ENCODE assay signal across 18 cellular contexts in genomic region chr18:38525039-38525438, GRCh38.
DNase-seq lines count a peak whose midpoint lies in the region; ATAC-seq, FAIRE-seq and TF ChIP-seq lines count a peak whose summit lies in the region.
"Had no signal": no experiment of that assay in that cellular context is flagged by ENCODE, and none has a peak within 500 bp of the region (broad histone marks: within the 10 kb centered on the region; RNA-seq: fewer than 3 reads in every experiment).

No MANE protein-coding gene starts in this region.

- H3K27ac ChIP-seq in mesendoderm (ENCODE audit: low read depth, low read length) (no peak overlapping the region), kidney (ENCODE audit: low read depth in 2 of 2, low read length in 2 of 2) (no peak overlapping the region), foreskin keratinocyte (no peak overlapping the region)
- H3K27ac ChIP-seq: HL-60 had no signal

- no peak overlapping the region for H3K4me2 ChIP-seq in mesendoderm (ENCODE audit: low read length)

- no peak overlapping the region for H3K9ac ChIP-seq in mesendoderm (ENCODE audit: low read length)
- H3K9ac ChIP-seq in kidney (ENCODE audit: low read length in 2 of 2), result no peak overlapping the region

- H3K27me3 ChIP-seq in mesendoderm (ENCODE audit: insufficient read depth, low read length, poor library complexity) (no peaks in the 10 kb centered on the region), foreskin keratinocyte (no peaks in the 10 kb centered on the region)

- H3K9me3 ChIP-seq in kidney (ENCODE audit: control insufficient read depth in 1 of 2, low read length in 2 of 2), result no peaks in the 10 kb centered on the region

- H2AK5ac ChIP-seq in mesendoderm (ENCODE audit: low read length), result no peak overlapping the region

- no peak overlapping the region for H2BK5ac ChIP-seq in mesendoderm (ENCODE audit: low read length)

- H3K4ac ChIP-seq in mesendoderm (ENCODE audit: low read depth, low read length), result peak overlapping the region; percentile 9

- H3K36me3 ChIP-seq in mesendoderm (ENCODE audit: control insufficient read depth, insufficient read depth, low read length) (no peaks in the 10 kb centered on the region), kidney (ENCODE audit: control insufficient read depth in 1 of 2, insufficient read depth in 2 of 2, low read length in 2 of 2) (no peaks in the 10 kb centered on the region)

- H3K23ac ChIP-seq in mesendoderm (ENCODE audit: low read length), result no peak overlapping the region

- peak; percentile 39 for DNase-seq in GM12865 (ENCODE audit: low read depth)
- DNase-seq in RPMI8226, result peak; percentile 4
- DNase-seq in mesendoderm, result no peak
- no peak for DNase-seq in kidney
- no peak for DNase-seq in hippocampal formation (lab: John Stamatoyannopoulos, UW)
- no peak for DNase-seq in hypothalamus (lab: John Stamatoyannopoulos, UW)
- DNase-seq in foreskin keratinocyte, result no peak
- DNase-seq: C1 segment of cervical spinal cord; CD4-positive, CD25-positive, alpha-beta regulatory T cell; CD8-positive, alpha-beta memory T cell; COR-L47; GOT3; H7; HFFc6 had no signal

- H3K4me3 ChIP-seq in GM12865 (ENCODE audit: low read depth, low read length) (no peak overlapping the region), mesendoderm (ENCODE audit: low read length) (no peak overlapping the region), kidney (ENCODE audit: low read length in 2 of 2) (peak overlapping the region in 1 of 2 donors; percentile 21)
- H3K4me3 ChIP-seq: K562 had no signal

- no peak for ATAC-seq in foreskin keratinocyte
- ATAC-seq: HCT116, K562 had no signal

- 100% methylated on average over 1 of the region's 5 CpGs for WGBS in mesendoderm (ENCODE audit: extremely low coverage, insufficient coverage, low lambda C conversion rate)

- no peak for FAIRE-seq in kidney (lab: Jason Lieb, UNC)
- FAIRE-seq: G401.6, K562 had no signal

- H4K5ac ChIP-seq in mesendoderm (ENCODE audit: low read length), result no peak overlapping the region

- H4K8ac ChIP-seq in mesendoderm (ENCODE audit: low read depth, low read length), result no peak overlapping the region

- no peaks in the 10 kb centered on the region for H3K79me2 ChIP-seq in mesendoderm (ENCODE audit: control insufficient read depth, insufficient read depth, low read length)

- peak overlapping the region; percentile 28 for H3K18ac ChIP-seq in mesendoderm (ENCODE audit: low read length)

- H3K79me1 ChIP-seq in mesendoderm (ENCODE audit: low read length), result no peaks in the 10 kb centered on the region

- TF ChIP-seq CTCF in GM12865 (IDR thresholded peaks at IDR 0.05; ENCODE audit: insufficient read depth, low read depth, low read length, missing control alignments), result no peak
- TF ChIP-seq CTCF in kidney (IDR thresholded peaks at IDR 0.05; ENCODE audit: borderline replicate concordance, extremely low read depth, insufficient read depth), result no peak
- no peak for TF ChIP-seq CTCF in foreskin keratinocyte (conservative IDR thresholded peaks at IDR 0.05)

- intact Hi-C loops in kidney (cut with DNase I), result no loop called here

- H3K56ac ChIP-seq in mesendoderm (ENCODE audit: low read length), result no peak overlapping the region

- no peak overlapping the region for H2BK15ac ChIP-seq in mesendoderm (replicated peaks; ENCODE audit: low read depth)

- H3K4me1 ChIP-seq in mesendoderm (ENCODE audit: control insufficient read depth, low read depth, low read length), result no peaks in the 10 kb centered on the region
- no peaks in the 10 kb centered on the region for H3K4me1 ChIP-seq in kidney (ENCODE audit: control insufficient read depth in 1 of 2, insufficient read depth in 1 of 2, low read depth in 1 of 2, low read length in 2 of 2)
- no peaks in the 10 kb centered on the region for H3K4me1 ChIP-seq in foreskin keratinocyte

- no peak overlapping the region for H2BK120ac ChIP-seq in mesendoderm (ENCODE audit: low read depth, low read length)

Comparison
In these comparisons a context has a peak if more than half of its experiments do, and no peak if none do; other contexts are left out.
1. DNase-seq: peak in GM12865 (single experiment) and RPMI8226 (single experiment); none in mesendoderm (single experiment), kidney (single experiment), hippocampal formation (0 of 2), hypothalamus (0 of 51) and foreskin keratinocyte (0 of 2).